8 cellular contexts compared by ENCODE assay signal in the genomic region with DNA sequence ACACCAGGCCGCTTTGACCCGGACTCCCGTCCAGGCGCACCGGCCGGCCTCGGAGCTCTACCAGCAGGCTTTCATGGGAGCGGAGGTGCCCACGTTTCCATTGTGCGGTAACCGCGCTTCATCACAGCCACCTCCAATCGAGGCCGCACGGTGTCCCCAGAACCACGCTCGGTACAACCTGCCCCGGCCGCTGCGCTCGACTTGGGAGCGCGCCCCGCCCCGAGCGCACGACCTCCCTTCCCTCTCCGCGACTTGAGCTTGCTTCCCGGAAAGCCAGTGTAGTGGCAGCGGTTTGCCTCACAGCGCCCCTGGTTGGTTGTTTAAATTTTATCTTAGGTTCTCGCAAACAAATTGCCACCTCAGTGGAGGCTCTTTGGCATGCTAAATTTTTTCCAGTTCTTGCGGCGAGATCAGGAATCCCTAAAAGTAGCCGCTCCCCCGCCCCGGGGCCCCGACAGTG. TPM values are rescaled to one million over a fixed set of nuclear protein-coding genes. Genes with fewer than 3 reads are reported as not detected.
A peak's percentile ranks its signal among the peaks of the same experiment; 100 is the strongest.
DNase-seq lines count a peak whose midpoint lies in the region; ATAC-seq and TF ChIP-seq lines count a peak whose summit lies in the region.

No MANE protein-coding gene starts in this region.

- H3K4me3 ChIP-seq in endodermal cell (ENCODE audit: low read length), result peak overlapping the region; percentile 68

- H3K36me3 ChIP-seq in endodermal cell (ENCODE audit: control insufficient read depth, insufficient read depth, low read length), result peaks cover 21% of the 10 kb centered on the region

- 0% methylated on average over 22 to 39 of the region's 39 CpGs for WGBS in endodermal cell (ENCODE audit: insufficient coverage in 1 of 2, insufficient read length in 1 of 2), 2 experiments

- peaks cover 38% of the 10 kb centered on the region for H3K27me3 ChIP-seq in endodermal cell (ENCODE audit: control insufficient read depth, insufficient read depth, low read length, poor library complexity, severe bottlenecking)

- DNase-seq in DMS53 (lab: John Stamatoyannopoulos, UW) (peak; percentile 78), HuH-7 (ENCODE audit: low spot score) (peak; percentile 75), endodermal cell (peak; percentile 96), mesenteric fat pad (ENCODE audit: low spot score) (peak; percentile 95), globus pallidus (ENCODE audit: low spot score) (no peak)
- peak in 1 of 2 donors; percentile 80 for DNase-seq in stimulated activated effector memory CD8-positive, alpha-beta T cell treated with anti-CD3 and anti-CD28 coated beads, Interleukin-12 subunit alpha, Interleukin-12 subunit beta, amount 100 ng/mL, for 72 hours (ENCODE audit: low spot score in 2 of 2)

- ATAC-seq in GM21367 (IDR thresholded peaks at IDR 0.05; ENCODE audit: unreplicated experiment), result peak; percentile 28
- ATAC-seq in stimulated activated effector memory CD8-positive, alpha-beta T cell treated with anti-CD3 and anti-CD28 coated beads, Interleukin-12 subunit alpha, Interleukin-12 subunit beta, amount 100 ng/mL, for 72 hours, result peak; percentile 66

- peaks cover 24% of the 10 kb centered on the region for H3K4me1 Mint-ChIP-seq in T-helper 1 cell treated with Interleukin-12 subunit alpha and Interleukin-12 subunit beta and Interleukin-4 antibody, amounts not matched to agents 30 μg/mL and 1 μg/mL, for 36 hours (ENCODE audit: low read depth)
- H3K4me1 Mint-ChIP-seq in endodermal cell, result peaks cover 43% of the 10 kb centered on the region
- H3K4me1 Mint-ChIP-seq in stimulated activated effector memory CD8-positive, alpha-beta T cell treated with anti-CD3 and anti-CD28 coated beads, Interleukin-12 subunit alpha, Interleukin-12 subunit beta, amount 100 ng/mL, for 72 hours, result peaks cover 18% of the 10 kb centered on the region

- no peaks in the 10 kb centered on the region for H3K4me1 ChIP-seq in endodermal cell (ENCODE audit: control insufficient read depth, insufficient read depth, low read length)

- no peaks in the 10 kb centered on the region for H3K9me3 ChIP-seq in endodermal cell (ENCODE audit: control insufficient read depth, low read length)

- H3K27ac ChIP-seq in endodermal cell (ENCODE audit: low read depth, low read length), result no peak overlapping the region

- peaks cover 44% of the 10 kb centered on the region for H3K27me3 Mint-ChIP-seq in T-helper 1 cell treated with Interleukin-12 subunit alpha and Interleukin-12 subunit beta and Interleukin-4 antibody, amounts not matched to agents 30 μg/mL and 1 μg/mL, for 36 hours (ENCODE audit: low read depth)
- peaks cover 45% of the 10 kb centered on the region for H3K27me3 Mint-ChIP-seq in endodermal cell (ENCODE audit: insufficient read depth)

- peak overlapping the region; percentile 60 for H3K9ac ChIP-seq in endodermal cell (ENCODE audit: extremely low read depth, low read length, poor library complexity, severe bottlenecking)

- peak overlapping the region; percentile 88 for H3K4me3 Mint-ChIP-seq in T-helper 1 cell treated with Interleukin-12 subunit alpha and Interleukin-12 subunit beta and Interleukin-4 antibody, amounts not matched to agents 30 μg/mL and 1 μg/mL, for 36 hours
- peak overlapping the region; percentile 57 for H3K4me3 Mint-ChIP-seq in endodermal cell
- H3K4me3 Mint-ChIP-seq in stimulated activated effector memory CD8-positive, alpha-beta T cell treated with anti-CD3 and anti-CD28 coated beads, Interleukin-12 subunit alpha, Interleukin-12 subunit beta, amount 100 ng/mL, for 72 hours, result peak overlapping the region; percentile 72

- H3K36me3 Mint-ChIP-seq in T-helper 1 cell treated with Interleukin-12 subunit alpha and Interleukin-12 subunit beta and Interleukin-4 antibody, amounts not matched to agents 30 μg/mL and 1 μg/mL, for 36 hours (ENCODE audit: low read depth), result peaks cover 8% of the 10 kb centered on the region
- peaks cover 21% of the 10 kb centered on the region for H3K36me3 Mint-ChIP-seq in endodermal cell (ENCODE audit: low read depth)
- H3K36me3 Mint-ChIP-seq in stimulated activated effector memory CD8-positive, alpha-beta T cell treated with anti-CD3 and anti-CD28 coated beads, Interleukin-12 subunit alpha, Interleukin-12 subunit beta, amount 100 ng/mL, for 72 hours, result peaks cover 30% of the 10 kb centered on the region

- peak overlapping the region; percentile 85 for H3K27ac Mint-ChIP-seq in T-helper 1 cell treated with Interleukin-12 subunit alpha and Interleukin-12 subunit beta and Interleukin-4 antibody, amounts not matched to agents 30 μg/mL and 1 μg/mL, for 36 hours
- H3K27ac Mint-ChIP-seq in endodermal cell, result peak overlapping the region; percentile 92
- peak overlapping the region; percentile 94 for H3K27ac Mint-ChIP-seq in stimulated activated effector memory CD8-positive, alpha-beta T cell treated with anti-CD3 and anti-CD28 coated beads, Interleukin-12 subunit alpha, Interleukin-12 subunit beta, amount 100 ng/mL, for 72 hours

- no peaks in the 10 kb centered on the region for H3K9me3 Mint-ChIP-seq in T-helper 1 cell treated with Interleukin-12 subunit alpha and Interleukin-12 subunit beta and Interleukin-4 antibody, amounts not matched to agents 30 μg/mL and 1 μg/mL, for 36 hours
- no peaks in the 10 kb centered on the region for H3K9me3 Mint-ChIP-seq in endodermal cell
- no peaks in the 10 kb centered on the region for H3K9me3 Mint-ChIP-seq in stimulated activated effector memory CD8-positive, alpha-beta T cell treated with anti-CD3 and anti-CD28 coated beads, Interleukin-12 subunit alpha, Interleukin-12 subunit beta, amount 100 ng/mL, for 72 hours

- peak; percentile 83 for TF ChIP-seq CTCF in endodermal cell (conservative IDR thresholded peaks at IDR 0.05)

RNA-seq across cellular contexts. Expression of a gene that starts 0.3 kb away (rescaled TPM):
- total RNA-seq in endodermal cell (1 to 10 TPM; 4.8 to 6.3 TPM), mesenteric fat pad (113 TPM)
- 2.1 TPM for polyA plus RNA-seq in endodermal cell (2013, experiment 1 of 2)
- polyA plus RNA-seq in endodermal cell (2013, experiment 2 of 2), result 3.1 TPM

Comparison
In these comparisons a context has a peak if more than half of its experiments do, and no peak if none do; other contexts are left out.
1. RNA of a gene that starts 0.3 kb away (total RNA-seq): 113 TPM in mesenteric fat pad (single experiment); 4.8 to 6.3 TPM in endodermal cell; every median in the first group is over 10 times any median in the second.
2. Peak in every context shown above with its lines, with median percentiles within 50 percentile points of each other: H3K27ac Mint-ChIP-seq and H3K4me3 Mint-ChIP-seq.